ENCODE assay signal across 17 cellular contexts in the genomic region with DNA sequence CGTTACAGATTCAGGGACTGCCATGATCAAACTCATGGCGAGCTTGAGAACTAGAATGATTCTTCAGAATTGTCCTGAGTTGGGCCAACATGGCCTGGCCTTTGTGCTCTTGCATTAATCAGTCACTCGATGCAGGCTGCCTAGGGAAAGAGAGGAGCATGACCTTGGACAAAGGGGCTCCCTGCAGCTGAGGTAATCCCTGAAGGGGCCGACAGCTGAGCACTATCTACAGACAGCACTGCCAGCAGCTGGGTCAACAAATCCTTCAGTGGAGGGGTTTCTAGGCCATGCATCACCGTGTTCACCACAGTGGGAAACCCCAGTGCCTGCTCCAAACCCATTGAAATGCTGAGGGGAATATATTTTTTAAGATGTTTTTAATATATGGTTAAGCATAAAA.
DNase-seq lines count a peak whose midpoint lies in the region; ATAC-seq and TF ChIP-seq lines count a peak whose summit lies in the region.
"Had no signal": no experiment of that assay in that cellular context is flagged by ENCODE, and none has a peak within 500 bp of the region (broad histone marks: within the 10 kb centered on the region; RNA-seq: fewer than 3 reads in every experiment).

No MANE protein-coding gene starts in this region.

- H3K27me3 Mint-ChIP-seq in nephron progenitor cell (ENCODE audit: low read depth, poor library complexity): peaks cover 8% of the 10 kb centered on the region
- H3K27me3 Mint-ChIP-seq in activated CD4-positive, alpha-beta memory T cell treated with anti-CD3 and anti-CD28 coated beads for 36 hours: peaks cover 3% of the 10 kb centered on the region

- peak; percentile 63 to 90 (median 63) for DNase-seq in NCI-H1417 (lab: John Stamatoyannopoulos, UW)
- peak; percentile 92 for DNase-seq in SHP77 treated with DMSO at 0.1 percent for 48 hours (lab: John Stamatoyannopoulos, UW)
- DNase-seq in nephron progenitor cell: no peak
- DNase-seq in GM10266 (ENCODE audit: extremely low spot score): no peak
- no peak for DNase-seq in activated CD4-positive, alpha-beta memory T cell treated with anti-CD3 and anti-CD28 coated beads for 36 hours
- DNase-seq: activated CD4-positive, CD25-positive, alpha-beta regulatory T cell treated with anti-CD3 and anti-CD28 coated beads, Interleukin-2, amount 50 U/mL, for 72 hours; activated gamma-delta T cell treated with Interleukin-2 at 50 U/mL for 16 hours; foreskin keratinocyte; NCI-H1694; posterior cingulate gyrus; SIG-M5; small intestine; thyroid gland had no signal

- POLR2A ChIA-PET in activated CD4-positive, alpha-beta memory T cell treated with anti-CD3 and anti-CD28 coated beads for 36 hours (lab: Charles Lee): no interaction called here

- no peaks in the 10 kb centered on the region for H3K9me3 Mint-ChIP-seq in nephron progenitor cell
- H3K9me3 Mint-ChIP-seq in activated CD4-positive, alpha-beta memory T cell treated with anti-CD3 and anti-CD28 coated beads for 36 hours: no peaks in the 10 kb centered on the region

- TF ChIP-seq CTCF in nephron progenitor cell (IDR thresholded peaks at IDR 0.05) (no peak), GM10266 (IDR thresholded peaks at IDR 0.05; ENCODE audit: control insufficient read depth, insufficient read depth, low read depth, missing control alignments) (no peak)

- H3K36me3 Mint-ChIP-seq in nephron progenitor cell (ENCODE audit: low read depth): no peaks in the 10 kb centered on the region
- no peaks in the 10 kb centered on the region for H3K36me3 Mint-ChIP-seq in activated CD4-positive, alpha-beta memory T cell treated with anti-CD3 and anti-CD28 coated beads for 36 hours

- CTCF ChIA-PET in activated CD4-positive, alpha-beta memory T cell treated with anti-CD3 and anti-CD28 coated beads for 36 hours (lab: Charles Lee): no interaction called here

- H3K4me3 Mint-ChIP-seq in nephron progenitor cell: no peak overlapping the region
- no peak overlapping the region for H3K4me3 Mint-ChIP-seq in activated CD4-positive, alpha-beta memory T cell treated with anti-CD3 and anti-CD28 coated beads for 36 hours
- H3K4me3 Mint-ChIP-seq: B cell had no signal

- intact Hi-C loops in activated CD4-positive, alpha-beta memory T cell treated with anti-CD3 and anti-CD28 coated beads for 36 hours (cut with micrococcal nuclease): no loop called here

- ATAC-seq in GM18868 (IDR thresholded peaks at IDR 0.05; ENCODE audit: unreplicated experiment) (peak; percentile 83), HG02623 (IDR thresholded peaks at IDR 0.05; ENCODE audit: unreplicated experiment) (no peak)
- ATAC-seq: foreskin keratinocyte, K562 had no signal

- H3K4me1 Mint-ChIP-seq in nephron progenitor cell: peaks cover 34% of the 10 kb centered on the region
- H3K4me1 Mint-ChIP-seq in activated CD4-positive, alpha-beta memory T cell treated with anti-CD3 and anti-CD28 coated beads for 36 hours (ENCODE audit: low read depth): no peaks in the 10 kb centered on the region

- peak overlapping the region; percentile 36 for H3K27ac Mint-ChIP-seq in nephron progenitor cell
- no peak overlapping the region for H3K27ac Mint-ChIP-seq in activated CD4-positive, alpha-beta memory T cell treated with anti-CD3 and anti-CD28 coated beads for 36 hours
- H3K27ac Mint-ChIP-seq: B cell had no signal

Comparison
In these comparisons a context has a peak if more than half of its experiments do, and no peak if none do; other contexts are left out.
1. DNase-seq: peak in NCI-H1417 (3 of 3) and SHP77 treated with DMSO at 0.1 percent for 48 hours (single experiment); none in nephron progenitor cell (single experiment), GM10266 (single experiment) and activated CD4-positive, alpha-beta memory T cell treated with anti-CD3 and anti-CD28 coated beads for 36 hours (single experiment).